Comparison of ENCODE assay signal across 1 cellular context in the genomic region with DNA sequence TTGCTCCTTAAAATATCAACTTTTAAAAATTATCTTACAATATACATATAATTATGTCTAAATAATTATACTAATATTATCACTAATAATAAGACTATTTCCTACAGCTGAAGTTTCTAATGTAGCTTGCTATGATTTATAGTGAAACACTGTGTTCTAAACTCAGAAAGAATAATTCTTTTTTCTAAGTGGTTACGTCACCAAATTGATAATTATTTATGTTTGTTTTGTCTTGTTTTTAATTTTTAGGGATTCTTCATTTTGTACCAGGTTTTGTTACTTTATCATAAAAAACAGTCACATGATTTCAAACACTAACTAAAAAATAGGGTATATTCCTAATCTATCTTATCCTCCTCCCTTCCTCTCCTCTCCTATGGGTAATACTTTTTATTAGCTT.
TF ChIP-seq lines count a peak whose summit lies in the region.

No MANE protein-coding gene starts in this region.

TF ChIP-seq in HEK293, 187 proteins besides CTCF, POLR2A, EP300 and RAD21 (continued from another document):
- TF ChIP-seq, protein P1, sequence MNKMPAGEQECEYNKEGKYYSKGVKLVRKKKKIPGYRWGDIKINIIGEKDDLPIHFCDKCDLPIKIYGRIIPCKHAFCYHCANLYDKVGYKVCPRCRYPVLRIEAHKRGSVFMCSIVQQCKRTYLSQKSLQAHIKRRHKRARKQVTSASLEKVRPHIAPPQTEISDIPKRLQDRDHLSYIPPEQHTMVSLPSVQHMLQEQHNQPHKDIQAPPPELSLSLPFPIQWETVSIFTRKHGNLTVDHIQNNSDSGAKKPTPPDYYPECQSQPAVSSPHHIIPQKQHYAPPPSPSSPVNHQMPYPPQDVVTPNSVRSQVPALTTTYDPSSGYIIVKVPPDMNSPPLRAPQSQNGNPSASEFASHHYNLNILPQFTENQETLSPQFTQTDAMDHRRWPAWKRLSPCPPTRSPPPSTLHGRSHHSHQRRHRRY (tag by site-specific recombination; IDR thresholded peaks at IDR 0.05) = no peak
